8 cellular contexts compared by ENCODE assay signal in the genomic region with DNA sequence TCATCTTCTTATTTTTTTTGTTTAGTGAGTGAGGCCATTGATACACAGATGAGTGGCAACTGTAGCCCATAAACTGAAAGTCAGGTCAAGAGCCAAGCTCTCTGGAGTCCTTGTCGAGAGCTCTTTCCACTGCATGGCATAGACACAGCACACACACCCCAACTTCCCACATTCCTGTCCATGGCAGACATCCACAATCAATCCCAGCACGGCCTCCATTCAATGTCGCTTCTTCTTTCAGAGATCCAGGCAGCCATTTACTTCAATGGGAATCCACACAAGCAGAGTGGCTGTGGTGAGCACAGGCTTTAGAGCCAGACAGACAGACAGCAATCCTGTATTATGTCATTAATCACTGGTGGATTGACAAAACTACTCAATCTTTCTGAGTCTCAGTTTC.
"Had no signal": no experiment of that assay in that cellular context is flagged by ENCODE, and none has a peak within 500 bp of the region (broad histone marks: within the 10 kb centered on the region; RNA-seq: fewer than 3 reads in every experiment).

No MANE protein-coding gene starts in this region.

- H3K4me3 Mint-ChIP-seq: GM23338, HFFc6 had no signal

- ATAC-seq: GM23338, HCT116 had no signal

- DNase-seq: H7, HFFc6, IMR-90, KBM-7 had no signal

- H3K9ac ChIP-seq: KMS-11 had no signal

- H3K36me3 ChIP-seq: HAP-1 had no signal

- H3K27ac Mint-ChIP-seq: GM23338, HFFc6 had no signal

- H3K27ac ChIP-seq: KMS-11 had no signal

- H3K4me3 ChIP-seq: GM23338, HAP-1 had no signal
